In the genomic region with DNA sequence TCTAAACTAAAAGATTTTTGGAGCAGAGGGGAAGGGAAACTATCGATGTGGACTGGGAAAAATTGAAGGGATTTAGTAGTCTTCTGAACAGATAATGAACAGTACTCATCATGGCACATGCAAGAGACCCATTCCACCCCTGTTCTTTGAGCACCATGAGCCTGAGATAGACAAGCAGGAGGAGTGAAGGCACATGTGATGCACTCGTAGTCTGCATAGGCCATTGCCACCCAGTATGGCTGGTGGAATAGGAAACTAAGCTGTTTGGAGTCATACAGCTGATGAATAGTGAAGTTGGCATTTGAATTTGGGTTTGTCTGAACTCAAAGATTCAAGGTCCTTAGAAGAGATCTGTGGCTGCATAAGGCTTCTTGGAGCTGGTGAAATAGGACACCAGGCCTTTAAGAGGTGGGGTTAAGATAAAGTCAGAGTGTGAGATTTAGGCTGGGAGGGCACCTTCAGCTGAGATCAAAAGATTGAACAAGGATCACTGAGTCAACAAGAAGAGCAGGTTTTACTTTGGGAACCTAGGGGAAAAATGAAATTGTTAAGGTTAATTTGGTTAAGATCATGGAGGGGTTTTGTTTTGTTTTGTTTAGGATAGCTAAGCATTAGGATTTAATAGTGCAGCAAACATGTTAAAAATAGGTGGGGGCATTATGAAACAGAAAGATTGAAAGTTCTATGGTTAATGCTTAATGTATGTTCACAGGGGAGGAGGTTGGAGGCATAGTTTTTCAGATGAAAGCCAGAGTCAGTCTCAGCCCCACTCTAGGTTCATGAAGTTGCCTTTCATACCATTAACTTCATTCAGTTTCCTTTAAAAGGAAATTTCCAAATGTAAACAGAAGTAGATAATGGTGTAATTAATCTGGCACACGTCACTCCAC, we compare ENCODE assay signal across 8 cellular contexts.
DNase-seq lines count a peak whose midpoint lies in the region; ATAC-seq and TF ChIP-seq lines count a peak whose summit lies in the region.

No MANE protein-coding gene starts in this region.

- no peak overlapping the region for H3K4me3 Mint-ChIP-seq in stimulated activated effector memory CD8-positive, alpha-beta T cell treated with anti-CD3 and anti-CD28 coated beads, Interleukin-12 subunit alpha, Interleukin-12 subunit beta, amount 100 ng/mL, for 72 hours

- H3K36me3 Mint-ChIP-seq in stimulated activated effector memory CD8-positive, alpha-beta T cell treated with anti-CD3 and anti-CD28 coated beads, Interleukin-12 subunit alpha, Interleukin-12 subunit beta, amount 100 ng/mL, for 72 hours, result peaks cover 6% of the 10 kb centered on the region

- peak; percentile 87 for ATAC-seq in GM19463 (IDR thresholded peaks at IDR 0.05; ENCODE audit: unreplicated experiment)
- peak; percentile 85 for ATAC-seq in HG03097 (IDR thresholded peaks at IDR 0.05; ENCODE audit: low FRiP score, unreplicated experiment)
- ATAC-seq in stimulated activated effector memory CD8-positive, alpha-beta T cell treated with anti-CD3 and anti-CD28 coated beads, Interleukin-12 subunit alpha, Interleukin-12 subunit beta, amount 100 ng/mL, for 72 hours, result no peak

- no peak overlapping the region for H3K4me3 ChIP-seq in epithelial cell of esophagus (ENCODE audit: low read length)

- H3K27ac Mint-ChIP-seq in stimulated activated effector memory CD8-positive, alpha-beta T cell treated with anti-CD3 and anti-CD28 coated beads, Interleukin-12 subunit alpha, Interleukin-12 subunit beta, amount 100 ng/mL, for 72 hours, result no peak overlapping the region

- TF ChIP-seq CTCF in epithelial cell of esophagus (IDR thresholded peaks at IDR 0.05; ENCODE audit: insufficient read depth, low read depth, low read length, missing control alignments), result no peak

- DNase-seq in EH (ENCODE audit: low read depth) (peak; percentile 29), epithelial cell of esophagus (ENCODE audit: low read depth) (peak; percentile 45), AML-193 (lab: John Stamatoyannopoulos, UW) (no peak), activated gamma-delta T cell treated with Interleukin-2 at 50 U/mL for 16 hours (no peak)
- no peak for DNase-seq in stimulated activated CD4-positive, alpha-beta T cell treated with anti-CD3 and anti-CD28 coated beads, Interleukin-1b, Interleukin-23, amount 100 ng/mL, for 48 hours
- DNase-seq in stimulated activated effector memory CD8-positive, alpha-beta T cell treated with anti-CD3 and anti-CD28 coated beads, Interleukin-12 subunit alpha, Interleukin-12 subunit beta, amount 100 ng/mL, for 72 hours (ENCODE audit: low spot score in 2 of 2), result no peak

- H3K9me3 Mint-ChIP-seq in stimulated activated effector memory CD8-positive, alpha-beta T cell treated with anti-CD3 and anti-CD28 coated beads, Interleukin-12 subunit alpha, Interleukin-12 subunit beta, amount 100 ng/mL, for 72 hours, result no peaks in the 10 kb centered on the region

- H3K4me1 Mint-ChIP-seq in stimulated activated effector memory CD8-positive, alpha-beta T cell treated with anti-CD3 and anti-CD28 coated beads, Interleukin-12 subunit alpha, Interleukin-12 subunit beta, amount 100 ng/mL, for 72 hours, result peaks cover 50% of the 10 kb centered on the region

Comparison
In these comparisons a context has a peak if more than half of its experiments do, and no peak if none do; other contexts are left out.
1. DNase-seq: peak in EH (single experiment) and epithelial cell of esophagus (single experiment); none in AML-193 (0 of 2), stimulated activated CD4-positive, alpha-beta T cell treated with anti-CD3 and anti-CD28 coated beads, Interleukin-1b, Interleukin-23, amount 100 ng/mL, for 48 hours (single experiment), activated gamma-delta T cell treated with Interleukin-2 at 50 U/mL for 16 hours (single experiment) and stimulated activated effector memory CD8-positive, alpha-beta T cell treated with anti-CD3 and anti-CD28 coated beads, Interleukin-12 subunit alpha, Interleukin-12 subunit beta, amount 100 ng/mL, for 72 hours (0 of 2).